18 cellular contexts compared by ENCODE assay signal in genomic region chr5:163106098-163106497, GRCh38.
A peak's percentile ranks its signal among the peaks of the same experiment; 100 is the strongest.
DNase-seq lines count a peak whose midpoint lies in the region; ATAC-seq lines count a peak whose summit lies in the region.
"Had no signal": no experiment of that assay in that cellular context is flagged by ENCODE, and none has a peak within 500 bp of the region (broad histone marks: within the 10 kb centered on the region; RNA-seq: fewer than 3 reads in every experiment).

No MANE protein-coding gene starts in this region.

- intact Hi-C loops in left ventricle myocardium superior (cut with micrococcal nuclease) = no loop called here

- DNase-seq in OCI-M1 (lab: John Stamatoyannopoulos, UW) (peak; percentile 1), left ventricle myocardium superior (no peak), mucosa of gallbladder (ENCODE audit: low spot score) (no peak)
- no peak for DNase-seq in stimulated activated CD4-positive, alpha-beta T cell treated with anti-CD3 and anti-CD28 coated beads, Interleukin-12 subunit alpha, Interleukin-12 subunit beta, amount 100 ng/mL, for 4 hours
- DNase-seq: activated gamma-delta T cell treated with Interleukin-2 at 50 U/mL for 16 hours, COR-L47, GDM1, kidney glomerular epithelial cell, NCI-H1436, NCI-H510A treated with DMSO at 0.1 percent for 48 hours, ovary, PC-9, small intestine had no signal

- peak; percentile 50 for ATAC-seq in GM18508 (IDR thresholded peaks at IDR 0.05; ENCODE audit: insufficient read depth, unreplicated experiment)
- peak; percentile 49 for ATAC-seq in GM19463 (IDR thresholded peaks at IDR 0.05; ENCODE audit: unreplicated experiment)
- peak; percentile 50 for ATAC-seq in HG03060 (IDR thresholded peaks at IDR 0.05; ENCODE audit: low read depth, unreplicated experiment)
- ATAC-seq in HG03342 (IDR thresholded peaks at IDR 0.05; ENCODE audit: unreplicated experiment) = no peak
- no peak for ATAC-seq in left ventricle myocardium superior
- ATAC-seq: WTC11 had no signal

Comparison
In these comparisons a context has a peak if more than half of its experiments do, and no peak if none do; other contexts are left out.
1. ATAC-seq: peak in GM18508 (single experiment), GM19463 (single experiment) and HG03060 (single experiment); none in HG03342 (single experiment) and left ventricle myocardium superior (single experiment).